In genomic region chr1:176831150-176831549, GRCh38 we compare ENCODE assay signal across 17 cellular contexts.
DNase-seq lines count a peak whose midpoint lies in the region; ATAC-seq and TF ChIP-seq lines count a peak whose summit lies in the region.
"Had no signal": no experiment of that assay in that cellular context is flagged by ENCODE, and none has a peak within 500 bp of the region (broad histone marks: within the 10 kb centered on the region; RNA-seq: fewer than 3 reads in every experiment).

No MANE protein-coding gene starts in this region.

- H3K27me3 ChIP-seq in endodermal cell (ENCODE audit: control insufficient read depth, insufficient read depth, low read length, poor library complexity, severe bottlenecking) (no peaks in the 10 kb centered on the region), left lung (no peaks in the 10 kb centered on the region)
- H3K27me3 ChIP-seq: BLaER1 had no signal

- POLR2A ChIA-PET in WTC11 (lab: Charles Lee) = no interaction called here

- ATAC-seq in WTC11 (peak; percentile 51), left lung (no peak), GM18861 (IDR thresholded peaks at IDR 0.05; ENCODE audit: unreplicated experiment) (no peak), sciatic nerve (no peak)
- ATAC-seq in stimulated activated effector memory CD8-positive, alpha-beta T cell treated with anti-CD3 and anti-CD28 coated beads, Interleukin-12 subunit alpha, Interleukin-12 subunit beta, amount 100 ng/mL, for 72 hours = peak; percentile 36
- ATAC-seq: CD8-positive, alpha-beta T cell; GM23338; HCT116 had no signal

- intact Hi-C loops in left lung (cut with DNase I) = no loop called here
- intact Hi-C loops in sciatic nerve (cut with DNase I) = no loop called here

- no peaks in the 10 kb centered on the region for H3K9me3 ChIP-seq in endodermal cell (ENCODE audit: control insufficient read depth, low read length)
- no peaks in the 10 kb centered on the region for H3K9me3 ChIP-seq in left lung
- H3K9me3 ChIP-seq: BLaER1, Caco-2 had no signal

- no peaks in the 10 kb centered on the region for H3K36me3 Mint-ChIP-seq in WTC11
- H3K36me3 Mint-ChIP-seq in endodermal cell (ENCODE audit: low read depth) = no peaks in the 10 kb centered on the region
- H3K36me3 Mint-ChIP-seq in stimulated activated effector memory CD8-positive, alpha-beta T cell treated with anti-CD3 and anti-CD28 coated beads, Interleukin-12 subunit alpha, Interleukin-12 subunit beta, amount 100 ng/mL, for 72 hours = no peaks in the 10 kb centered on the region
- H3K36me3 Mint-ChIP-seq: CD4-positive, CD25-positive, alpha-beta regulatory T cell; CD8-positive, alpha-beta T cell had no signal

- H3K9me3 Mint-ChIP-seq in WTC11 (peaks cover 3% of the 10 kb centered on the region; the same call in 1 of the 2 replicates), endodermal cell (no peaks in the 10 kb centered on the region)
- H3K9me3 Mint-ChIP-seq in stimulated activated effector memory CD8-positive, alpha-beta T cell treated with anti-CD3 and anti-CD28 coated beads, Interleukin-12 subunit alpha, Interleukin-12 subunit beta, amount 100 ng/mL, for 72 hours = peaks cover 6% of the 10 kb centered on the region
- H3K9me3 Mint-ChIP-seq: CD8-positive, alpha-beta T cell; GM23338; H9 had no signal

- H3K27me3 Mint-ChIP-seq in WTC11 (ENCODE audit: low read depth) (no peaks in the 10 kb centered on the region), endodermal cell (ENCODE audit: insufficient read depth) (no peaks in the 10 kb centered on the region)
- H3K27me3 Mint-ChIP-seq: B cell; CD4-positive, CD25-positive, alpha-beta regulatory T cell had no signal

- H3K4me3 ChIP-seq in endodermal cell (ENCODE audit: low read length) (no peak overlapping the region), left lung (no peak overlapping the region)
- H3K4me3 ChIP-seq: BLaER1, GM23338 had no signal

- WGBS in endodermal cell (ENCODE audit: insufficient coverage in 1 of 2, insufficient read length in 1 of 2), 2 experiments = 84 to 86% methylated on average over 1 to 2 of the region's 2 CpGs

- no peak overlapping the region for H3K9ac ChIP-seq in endodermal cell (ENCODE audit: extremely low read depth, low read length, poor library complexity, severe bottlenecking)
- H3K9ac ChIP-seq: BLaER1 had no signal

- CTCF ChIA-PET in WTC11 (lab: Charles Lee) = no interaction called here

- TF ChIP-seq CTCF in WTC11 (IDR thresholded peaks at IDR 0.05) = no peak
- TF ChIP-seq CTCF in endodermal cell (conservative IDR thresholded peaks at IDR 0.05) = no peak
- TF ChIP-seq CTCF in left lung (IDR thresholded peaks at IDR 0.05) = no peak

- H3K4me1 Mint-ChIP-seq in WTC11 (no peaks in the 10 kb centered on the region), endodermal cell (peaks cover 5% of the 10 kb centered on the region)
- H3K4me1 Mint-ChIP-seq in stimulated activated effector memory CD8-positive, alpha-beta T cell treated with anti-CD3 and anti-CD28 coated beads, Interleukin-12 subunit alpha, Interleukin-12 subunit beta, amount 100 ng/mL, for 72 hours = no peaks in the 10 kb centered on the region
- H3K4me1 Mint-ChIP-seq: B cell; CD4-positive, CD25-positive, alpha-beta regulatory T cell; GM23338 had no signal

- H3K36me3 ChIP-seq in endodermal cell (ENCODE audit: control insufficient read depth, insufficient read depth, low read length) (no peaks in the 10 kb centered on the region), left lung (no peaks in the 10 kb centered on the region)
- H3K36me3 ChIP-seq: BLaER1 had no signal

- H3K27ac Mint-ChIP-seq in WTC11 (no peak overlapping the region), endodermal cell (no peak overlapping the region)
- H3K27ac Mint-ChIP-seq in stimulated activated effector memory CD8-positive, alpha-beta T cell treated with anti-CD3 and anti-CD28 coated beads, Interleukin-12 subunit alpha, Interleukin-12 subunit beta, amount 100 ng/mL, for 72 hours = no peak overlapping the region
- H3K27ac Mint-ChIP-seq: B cell; CD4-positive, CD25-positive, alpha-beta regulatory T cell; CD8-positive, alpha-beta T cell; GM23338; H9 had no signal

- no peak overlapping the region for H3K4me3 Mint-ChIP-seq in WTC11
- H3K4me3 Mint-ChIP-seq in endodermal cell = no peak overlapping the region
- no peak overlapping the region for H3K4me3 Mint-ChIP-seq in stimulated activated effector memory CD8-positive, alpha-beta T cell treated with anti-CD3 and anti-CD28 coated beads, Interleukin-12 subunit alpha, Interleukin-12 subunit beta, amount 100 ng/mL, for 72 hours
- H3K4me3 Mint-ChIP-seq: B cell; CD4-positive, CD25-positive, alpha-beta regulatory T cell; CD8-positive, alpha-beta T cell; GM23338; H9 had no signal

- H3K27ac ChIP-seq in endodermal cell (ENCODE audit: low read depth, low read length) (no peak overlapping the region), left lung (no peak overlapping the region)
- H3K27ac ChIP-seq: BLaER1, C4-2B had no signal

- no peaks in the 10 kb centered on the region for H3K4me1 ChIP-seq in endodermal cell (ENCODE audit: control insufficient read depth, insufficient read depth, low read length)
- H3K4me1 ChIP-seq in left lung = no peaks in the 10 kb centered on the region
- H3K4me1 ChIP-seq: BLaER1, Caco-2 had no signal

- no peak for DNase-seq in WTC11 (ENCODE audit: low spot score)
- peak; percentile 58 for DNase-seq in endodermal cell
- DNase-seq in stimulated activated effector memory CD8-positive, alpha-beta T cell treated with anti-CD3 and anti-CD28 coated beads, Interleukin-12 subunit alpha, Interleukin-12 subunit beta, amount 100 ng/mL, for 72 hours (ENCODE audit: low spot score in 2 of 2) = no peak
- DNase-seq in left lung = no peak
- DNase-seq in sciatic nerve (ENCODE audit: low spot score) = no peak
- DNase-seq: Caco-2; CD4-positive, CD25-positive, alpha-beta regulatory T cell; CD8-positive, alpha-beta T cell; DMS153; DND-41; H9 had no signal

TF ChIP-seq in WTC11, 78 proteins besides CTCF, POLR2A, EP300 and RAD21:
- TF ChIP-seq ZNF219 (CRISPR knock-in tag; IDR thresholded peaks at IDR 0.05; ENCODE audit: borderline replicate concordance) = no peak
- no peak for TF ChIP-seq ARID4B (CRISPR knock-in tag; IDR thresholded peaks at IDR 0.05; ENCODE audit: borderline replicate concordance)
- TF ChIP-seq MXD4 (CRISPR knock-in tag; IDR thresholded peaks at IDR 0.05; ENCODE audit: borderline replicate concordance) = no peak
- no peak for TF ChIP-seq SMAD3 (CRISPR knock-in tag; IDR thresholded peaks at IDR 0.05; ENCODE audit: borderline replicate concordance)
- no peak for TF ChIP-seq NFATC4 (CRISPR knock-in tag; IDR thresholded peaks at IDR 0.05)
- no peak for TF ChIP-seq SP1 (CRISPR knock-in tag; conservative IDR thresholded peaks at IDR 0.05)
- TF ChIP-seq GABPB1 (CRISPR knock-in tag; IDR thresholded peaks at IDR 0.05) = no peak
- TF ChIP-seq ZBTB43 (CRISPR knock-in tag; IDR thresholded peaks at IDR 0.05) = no peak
TF ChIP-seq in WTC11: peak in this region for 0.

Comparison
In these comparisons a context has a peak if more than half of its experiments do, and no peak if none do; other contexts are left out.
1. ATAC-seq: peak in WTC11 (single experiment) and stimulated activated effector memory CD8-positive, alpha-beta T cell treated with anti-CD3 and anti-CD28 coated beads, Interleukin-12 subunit alpha, Interleukin-12 subunit beta, amount 100 ng/mL, for 72 hours (single experiment); none in left lung (single experiment), GM18861 (single experiment) and sciatic nerve (single experiment).